Comparison of ENCODE assay signal across 13 cellular contexts in genomic region chr1:11501491-11501897, GRCh38. TPM values are rescaled to one million over a fixed set of nuclear protein-coding genes. Genes with fewer than 3 reads are reported as not detected.
DNase-seq lines count a peak whose midpoint lies in the region; ATAC-seq, FAIRE-seq and TF ChIP-seq lines count a peak whose summit lies in the region.
"Had no signal": no experiment of that assay in that cellular context is flagged by ENCODE, and none has a peak within 500 bp of the region (broad histone marks: within the 10 kb centered on the region; RNA-seq: fewer than 3 reads in every experiment).

No MANE protein-coding gene starts in this region.

- no peaks in the 10 kb centered on the region for H3K79me1 ChIP-seq in H9 (ENCODE audit: insufficient read depth, low read depth, low read length, poor library complexity, severe bottlenecking)

- no peaks in the 10 kb centered on the region for H3K4me1 ChIP-seq in CD4-positive, CD25-positive, alpha-beta regulatory T cell (ENCODE audit: control insufficient read depth, insufficient read depth, low read length, poor library complexity, severe bottlenecking)
- H3K4me1 ChIP-seq in H9 (ENCODE audit: insufficient read depth, low read length) = peaks cover 5% of the 10 kb centered on the region; the same call in 1 of the 2 replicates
- H3K4me1 ChIP-seq: HAP-1 had no signal

- no peak overlapping the region for H3K27ac Mint-ChIP-seq in CD4-positive, CD25-positive, alpha-beta regulatory T cell
- H3K27ac Mint-ChIP-seq in H9 = no peak overlapping the region
- H3K27ac Mint-ChIP-seq in naive B cell = no peak overlapping the region
- H3K27ac Mint-ChIP-seq: progenitor cell of endocrine pancreas had no signal

- TF ChIP-seq CTCF in H9 (conservative IDR thresholded peaks at IDR 0.05) (no peak), D721Med (IDR thresholded peaks at IDR 0.05; ENCODE audit: insufficient read depth, missing control alignments) (no peak), omental fat pad (IDR thresholded peaks at IDR 0.05) (no peak)

- H4K20me1 ChIP-seq in H9 (ENCODE audit: control insufficient read depth, insufficient read depth, insufficient read length) = no peaks in the 10 kb centered on the region

- no peak overlapping the region for H4K8ac ChIP-seq in H9 (replicated peaks; ENCODE audit: insufficient read length, low read depth, low read length)

- no peak overlapping the region for H2BK120ac ChIP-seq in H9 (ENCODE audit: low read depth, low read length, poor library complexity, severe bottlenecking)

- H3K4me2 ChIP-seq in H9 (ENCODE audit: insufficient read depth, insufficient read length, low read length) = no peak overlapping the region

- H2BK20ac ChIP-seq in H9 (ENCODE audit: low read depth, low read length, poor library complexity, severe bottlenecking) = no peak overlapping the region

- H3K79me2 ChIP-seq in H9 (ENCODE audit: insufficient read depth, low read length) = no peaks in the 10 kb centered on the region

- peaks cover 22 to 25% of the 10 kb centered on the region in 2 experiments for H3K9me3 ChIP-seq in CD4-positive, CD25-positive, alpha-beta regulatory T cell (ENCODE audit: control insufficient read depth in 2 of 2, low read length in 2 of 2)
- no peaks in the 10 kb centered on the region for H3K9me3 ChIP-seq in H9 (ENCODE audit: control insufficient read depth, low read depth, low read length)
- H3K9me3 ChIP-seq: HAP-1 had no signal

- no peak overlapping the region for H3K27ac ChIP-seq in CD4-positive, CD25-positive, alpha-beta regulatory T cell (ENCODE audit: insufficient read depth, low read length, poor library complexity, severe bottlenecking)
- H3K27ac ChIP-seq in H9 (ENCODE audit: insufficient read length, low read depth, low read length) = no peak overlapping the region
- H3K27ac ChIP-seq: stomach had no signal

- H3K23me2 ChIP-seq in H9 (ENCODE audit: insufficient read length, low read depth, low read length, poor library complexity, severe bottlenecking) = no peaks in the 10 kb centered on the region

- H3K4ac ChIP-seq in H9 (ENCODE audit: low read depth, low read length) = no peak overlapping the region

- no peak overlapping the region for H4K91ac ChIP-seq in H9 (ENCODE audit: insufficient read length, low read depth, low read length)

- H3K4me3 Mint-ChIP-seq in CD4-positive, CD25-positive, alpha-beta regulatory T cell = peak overlapping the region in 1 of 4 donors; percentile 28
- H3K4me3 Mint-ChIP-seq in H9 = no peak overlapping the region
- peak overlapping the region in 2 of 8 donors; percentile 29 to 75 for H3K4me3 Mint-ChIP-seq in naive B cell

- H3K36me3 Mint-ChIP-seq in CD4-positive, CD25-positive, alpha-beta regulatory T cell = peaks cover 11% of the 10 kb centered on the region
- H3K36me3 Mint-ChIP-seq in H9 (ENCODE audit: insufficient read depth in 1 of 3, low read depth in 3 of 3) (peaks cover 47 to 53% (median 52%) of the 10 kb centered on the region in 3 experiments), naive B cell (peaks cover 0 to 29% of the 10 kb centered on the region in 2 donors)

- FAIRE-seq in D721Med (lab: Jason Lieb, UNC) = no peak

- DNase-seq in CD4-positive, CD25-positive, alpha-beta regulatory T cell = peak; percentile 6 to 27 (median 15)
- peak; percentile 55 for DNase-seq in H9
- peak; percentile 7 to 17 for DNase-seq in dermis microvascular lymphatic vessel endothelial cell (ENCODE audit: low read depth in 2 of 2)
- peak; percentile 7 for DNase-seq in naive B cell
- DNase-seq in D721Med (ENCODE audit: insufficient read length, low spot score) = no peak
- DNase-seq in NCI-H2171 treated with DMSO at 0.1 percent for 48 hours (lab: John Stamatoyannopoulos, UW) = no peak
- no peak for DNase-seq in omental fat pad (ENCODE audit: low spot score)
- no peak for DNase-seq in G401 (ENCODE audit: low spot score)
- DNase-seq: midbrain, stomach had no signal

- H2BK15ac ChIP-seq in H9 (ENCODE audit: low read depth, low read length) = no peak overlapping the region

- H3K23ac ChIP-seq in H9 (ENCODE audit: insufficient read length, low read depth, low read length) = no peak overlapping the region

- H2AK5ac ChIP-seq in H9 (ENCODE audit: insufficient read length, low read length) = no peak overlapping the region

- H3K36me3 ChIP-seq in CD4-positive, CD25-positive, alpha-beta regulatory T cell (ENCODE audit: control insufficient read depth, insufficient read depth, low read length) = no peaks in the 10 kb centered on the region
- H3K36me3 ChIP-seq: HAP-1, stomach had no signal

- no peak overlapping the region for H3K9ac ChIP-seq in H9 (ENCODE audit: extremely low read depth, insufficient read length, low read length)

- no peak overlapping the region for H2BK12ac ChIP-seq in H9 (ENCODE audit: insufficient read length, low read depth, low read length)

- H3K18ac ChIP-seq in H9 (ENCODE audit: insufficient read length, low read depth, low read length) = no peak overlapping the region

- peaks cover 0 to 38% (median 6%) of the 10 kb centered on the region in 7 donors for H3K9me3 Mint-ChIP-seq in CD4-positive, CD25-positive, alpha-beta regulatory T cell
- H3K9me3 Mint-ChIP-seq in H9 (peaks cover 26 to 28% of the 10 kb centered on the region in 2 experiments), naive B cell (peaks cover 13 to 50% (median 27%) of the 10 kb centered on the region in 7 donors)

- ATAC-seq in CD4-positive, CD25-positive, alpha-beta regulatory T cell (ENCODE audit: low read depth in 2 of 2) = peak in 1 of 2 donors; percentile 39
- ATAC-seq in naive B cell (ENCODE audit: low read depth in 2 of 2) (peak; percentile 41 to 58), omental fat pad (ENCODE audit: low FRiP score) (no peak)

- no peak overlapping the region for H3K56ac ChIP-seq in H9 (ENCODE audit: insufficient read length, low read depth, low read length)

- H3T11ph ChIP-seq in H9 (ENCODE audit: low read length) = no peak overlapping the region

- no peak overlapping the region for H3K4me3 ChIP-seq in CD4-positive, CD25-positive, alpha-beta regulatory T cell (ENCODE audit: low read depth, low read length)
- H3K4me3 ChIP-seq: HAP-1, stomach had no signal

- no CpG with 5 or more reads among the region's 48 CpGs for WGBS in H9 (ENCODE audit: extremely low coverage, insufficient read length, low lambda C conversion rate)

- no peaks in the 10 kb centered on the region for H3K27me3 ChIP-seq in CD4-positive, CD25-positive, alpha-beta regulatory T cell (ENCODE audit: control insufficient read depth, insufficient read depth, low read length)
- no peaks in the 10 kb centered on the region for H3K27me3 ChIP-seq in H9 (ENCODE audit: insufficient read depth, low read length)

- no peaks in the 10 kb centered on the region for H3K4me1 Mint-ChIP-seq in CD4-positive, CD25-positive, alpha-beta regulatory T cell
- H3K4me1 Mint-ChIP-seq in H9 (peaks cover 33 to 43% of the 10 kb centered on the region in 2 experiments), naive B cell (peaks cover 0 to 7% (median 0%) of the 10 kb centered on the region in 3 donors)

- H3K14ac ChIP-seq in H9 (ENCODE audit: insufficient read depth, low read length) = no peak overlapping the region

- H2AFZ ChIP-seq in H9 (ENCODE audit: low read length) = no peak overlapping the region

- no peak overlapping the region for H4K5ac ChIP-seq in H9 (ENCODE audit: insufficient read length, low read depth, low read length)

- in situ Hi-C loops in G401 (cut with HindIII; ENCODE audit: low sequenced_read_pairs) = no loop called here

- H2BK5ac ChIP-seq in H9 (ENCODE audit: insufficient read length, low read length) = no peak overlapping the region

- H3K27me3 Mint-ChIP-seq in CD4-positive, CD25-positive, alpha-beta regulatory T cell = no peaks in the 10 kb centered on the region
- H3K27me3 Mint-ChIP-seq in H9 (ENCODE audit: low read depth) (no peaks in the 10 kb centered on the region), naive B cell (peaks cover 14 to 51% (median 49%) of the 10 kb centered on the region in 3 donors)
- H3K27me3 Mint-ChIP-seq: progenitor cell of endocrine pancreas had no signal

RNA-seq across cellular contexts. Expression of gene DISP3, which starts 22.5 kb away (rescaled TPM):
- total RNA-seq in CD4-positive, CD25-positive, alpha-beta regulatory T cell = 1.2 TPM
- polyA plus RNA-seq in CD4-positive, CD25-positive, alpha-beta regulatory T cell = under 1 TPM; 0.12 to 0.33 (median 0.21) TPM
- total RNA-seq in H9 (2021) (3.5 and 3.6 TPM in 2 replicates), dermis microvascular lymphatic vessel endothelial cell (under 0.01 and 0.25 TPM in 2 replicates), omental fat pad (under 1 TPM in 1 of 4 donors, not detected in 3; 0.09 TPM)
- under 1 TPM in 4 of 6 donors, not detected in 2; 0.05 to 0.09 (median 0.05) TPM for polyA plus RNA-seq in naive B cell (ENCODE audit: low read depth in 6 of 6)
- not detected in 2 replicates for total RNA-seq in G401 (2014; rRNA removed; shearing (Covaris generic))
- total RNA-seq: fibroblast of lung had no signal

Comparison
In these comparisons a context has a peak if more than half of its experiments do, and no peak if none do; other contexts are left out.
1. DNase-seq: peak in CD4-positive, CD25-positive, alpha-beta regulatory T cell (3 of 3), H9 (single experiment), dermis microvascular lymphatic vessel endothelial cell (2 of 2) and naive B cell (single experiment); none in D721Med (single experiment), NCI-H2171 treated with DMSO at 0.1 percent for 48 hours (single experiment), omental fat pad (single experiment) and G401 (single experiment).